In genomic region chr16:88349903-88350900, GRCh38 we compare ENCODE assay signal across 16 cellular contexts. TPM values are rescaled to one million over a fixed set of nuclear protein-coding genes. Genes with fewer than 3 reads are reported as not detected.
DNase-seq lines count a peak whose midpoint lies in the region; ATAC-seq and TF ChIP-seq lines count a peak whose summit lies in the region.
"Had no signal": no experiment of that assay in that cellular context is flagged by ENCODE, and none has a peak within 500 bp of the region (broad histone marks: within the 10 kb centered on the region; RNA-seq: fewer than 3 reads in every experiment).

No MANE protein-coding gene starts in this region.

- H3K4me1 ChIP-seq in RWPE2 (ENCODE audit: insufficient read depth, poor library complexity, severe bottlenecking) = no peaks in the 10 kb centered on the region
- H3K4me1 ChIP-seq in right lobe of liver = no peaks in the 10 kb centered on the region
- H3K4me1 ChIP-seq in osteoblast (ENCODE audit: insufficient read depth, low read length) = no peaks in the 10 kb centered on the region
- H3K4me1 ChIP-seq: HAP-1 had no signal

- H4K20me1 ChIP-seq in osteoblast (ENCODE audit: insufficient read depth, low read length) = no peaks in the 10 kb centered on the region

- TF ChIP-seq POLR2A in right lobe of liver (IDR thresholded peaks at IDR 0.05) = no peak

- intact Hi-C loops in right lobe of liver (cut with DNase I) = no loop called here

- no peak overlapping the region for H3K27ac Mint-ChIP-seq in activated T-cell treated with anti-CD3 and anti-CD28 coated beads, Interleukin-2, amount 50 U/mL, for 72 hours

- DNase-seq in H7 (peak; percentile 60), RWPE2 (ENCODE audit: low spot score) (peak; percentile 52), right lobe of liver (peak in 2 of 3 donors; percentile 8 to 46), osteoblast (ENCODE audit: insufficient read length, low spot score, missing footprints) (peak; percentile 59), NCI-H2081 treated with DMSO at 0.1 percent for 48 hours (lab: John Stamatoyannopoulos, UW) (no peak), islet precursor cell (no peak)
- no peak for DNase-seq in activated T-cell treated with anti-CD3 and anti-CD28 coated beads, Interleukin-2, amount 50 U/mL, for 72 hours
- DNase-seq: CD4-positive, CD25-positive, alpha-beta regulatory T cell; DMS53; KBM-7; MV-4-11; NCI-H1930; NCI-H510A; NCI-H82; PC-9 had no signal

- no peaks in the 10 kb centered on the region for H3K36me3 ChIP-seq in H7 (replicated peaks; ENCODE audit: control insufficient read depth, insufficient read depth, low read length)
- no peaks in the 10 kb centered on the region for H3K36me3 ChIP-seq in RWPE2 (ENCODE audit: low read depth)
- H3K36me3 ChIP-seq in right lobe of liver = no peaks in the 10 kb centered on the region
- no peaks in the 10 kb centered on the region for H3K36me3 ChIP-seq in osteoblast (ENCODE audit: insufficient read depth, low read length)
- H3K36me3 ChIP-seq: HAP-1 had no signal

- H3K4me1 Mint-ChIP-seq in activated T-cell treated with anti-CD3 and anti-CD28 coated beads, Interleukin-2, amount 50 U/mL, for 72 hours (ENCODE audit: low read depth) = no peaks in the 10 kb centered on the region

- TF ChIP-seq CTCF in RWPE2 (IDR thresholded peaks at IDR 0.05; ENCODE audit: poor library complexity, severe bottlenecking) = no peak
- TF ChIP-seq CTCF in right lobe of liver (IDR thresholded peaks at IDR 0.05) = no peak
- no peak for TF ChIP-seq CTCF in osteoblast (IDR thresholded peaks at IDR 0.05; ENCODE audit: extremely low read depth, low read depth, low read length)

- no peaks in the 10 kb centered on the region for H3K9me3 ChIP-seq in RWPE2 (ENCODE audit: severe bottlenecking)
- H3K9me3 ChIP-seq in right lobe of liver = no peaks in the 10 kb centered on the region
- no peaks in the 10 kb centered on the region for H3K9me3 ChIP-seq in osteoblast (ENCODE audit: low read depth, low read length)
- H3K9me3 ChIP-seq: HAP-1 had no signal

- ATAC-seq in RWPE2 (ENCODE audit: low read depth) = no peak
- ATAC-seq in right lobe of liver = no peak
- no peak for ATAC-seq in activated T-cell treated with anti-CD3 and anti-CD28 coated beads, Interleukin-2, amount 50 U/mL, for 72 hours (replicated peaks in 1 of 2)

- H3K27me3 Mint-ChIP-seq in activated T-cell treated with anti-CD3 and anti-CD28 coated beads, Interleukin-2, amount 50 U/mL, for 72 hours (ENCODE audit: low read depth) = no peaks in the 10 kb centered on the region
- H3K27me3 Mint-ChIP-seq: CD4-positive, CD25-positive, alpha-beta regulatory T cell had no signal

- H3K27me3 ChIP-seq in H7 (ENCODE audit: control insufficient read depth, insufficient read depth, low read length) (no peaks in the 10 kb centered on the region), RWPE2 (ENCODE audit: insufficient read depth, poor library complexity, severe bottlenecking) (no peaks in the 10 kb centered on the region), right lobe of liver (no peaks in the 10 kb centered on the region), osteoblast (ENCODE audit: insufficient read depth, low read length) (no peaks in the 10 kb centered on the region)

- H3K4me3 Mint-ChIP-seq in activated T-cell treated with anti-CD3 and anti-CD28 coated beads, Interleukin-2, amount 50 U/mL, for 72 hours = no peak overlapping the region
- H3K4me3 Mint-ChIP-seq: CD4-positive, CD25-positive, alpha-beta regulatory T cell had no signal

- H3K27ac ChIP-seq in RWPE2 (ENCODE audit: poor library complexity, severe bottlenecking) (no peak overlapping the region), right lobe of liver (no peak overlapping the region), osteoblast (ENCODE audit: low read depth, low read length) (no peak overlapping the region)
- H3K27ac ChIP-seq: PC-9 had no signal

- no peaks in the 10 kb centered on the region for H3K9me3 Mint-ChIP-seq in activated T-cell treated with anti-CD3 and anti-CD28 coated beads, Interleukin-2, amount 50 U/mL, for 72 hours

- no peaks in the 10 kb centered on the region for H3K79me2 ChIP-seq in osteoblast (ENCODE audit: insufficient read depth, low read length)

- H3K4me2 ChIP-seq in osteoblast (ENCODE audit: insufficient read depth, low read length) = no peak overlapping the region
- H3K4me2 ChIP-seq: PC-9 had no signal

- H2AFZ ChIP-seq in osteoblast (ENCODE audit: low read length) = no peak overlapping the region
- H2AFZ ChIP-seq: PC-9 had no signal

- no peak overlapping the region for H3K4me3 ChIP-seq in H7 (ENCODE audit: insufficient read depth, low read depth, low read length)
- H3K4me3 ChIP-seq in RWPE2 (ENCODE audit: severe bottlenecking) = no peak overlapping the region
- H3K4me3 ChIP-seq in right lobe of liver = no peak overlapping the region
- H3K4me3 ChIP-seq in osteoblast (ENCODE audit: insufficient read depth, low read length) = no peak overlapping the region
- H3K4me3 ChIP-seq: HAP-1, PC-9 had no signal

- H3K36me3 Mint-ChIP-seq in activated T-cell treated with anti-CD3 and anti-CD28 coated beads, Interleukin-2, amount 50 U/mL, for 72 hours (ENCODE audit: insufficient read depth in 2 of 2) = no peaks in the 10 kb centered on the region
- H3K36me3 Mint-ChIP-seq: CD4-positive, CD25-positive, alpha-beta regulatory T cell had no signal

- WGBS in right lobe of liver (ENCODE audit: insufficient coverage, low coverage, low lambda C conversion rate, missing lambda C conversion rate) = 76% methylated on average over 11 of the region's 32 CpGs

RNA-seq across cellular contexts. Expression of gene ZNF469, which starts 32.6 kb away (rescaled TPM):
- total RNA-seq in H7 (2014; rRNA removed; shearing (Covaris generic)) = 0.28 and 0.44 TPM in 2 replicates
- 1 to 10 TPM in 2 of 6 experiments, under 1 TPM in 4; 0.22 to 1.3 (median 0.37) TPM for total RNA-seq in right lobe of liver
- total RNA-seq in osteoblast = 5.3 and 8.3 TPM in 2 replicates
- total RNA-seq in activated T-cell treated with anti-CD3 and anti-CD28 coated beads, Interleukin-2, amount 50 U/mL, for 72 hours = under 1 TPM; 0.34 to 0.65 TPM

Comparison
In these comparisons a context has a peak if more than half of its experiments do, and no peak if none do; other contexts are left out.
1. DNase-seq: peak in H7 (single experiment), RWPE2 (single experiment), right lobe of liver (2 of 3) and osteoblast (single experiment); none in NCI-H2081 treated with DMSO at 0.1 percent for 48 hours (single experiment), activated T-cell treated with anti-CD3 and anti-CD28 coated beads, Interleukin-2, amount 50 U/mL, for 72 hours (0 of 2) and islet precursor cell (single experiment).